In the genomic region with DNA sequence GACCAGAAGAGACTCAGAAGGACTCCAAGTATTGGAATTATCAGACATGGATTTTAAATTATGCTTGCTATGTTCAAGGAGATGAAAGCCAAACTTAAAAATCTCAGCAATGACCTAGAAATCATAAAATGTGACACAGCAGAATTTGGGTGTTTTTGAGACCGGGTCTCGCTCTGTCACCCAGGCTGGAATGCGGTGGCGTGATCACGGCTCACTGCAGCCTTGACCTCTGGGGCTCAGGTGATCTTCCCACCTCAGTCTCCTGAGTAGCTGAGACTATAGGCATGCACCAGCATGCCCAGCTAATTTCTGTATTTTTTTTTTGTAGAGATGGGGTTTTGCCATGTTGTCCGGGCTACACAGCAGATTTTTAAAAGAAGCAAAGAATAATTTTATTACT, we compare ENCODE assay signal across 20 cellular contexts. TPM values are rescaled to one million over a fixed set of nuclear protein-coding genes. Genes with fewer than 3 reads are reported as not detected.
DNase-seq lines count a peak whose midpoint lies in the region; ATAC-seq and TF ChIP-seq lines count a peak whose summit lies in the region.
"Had no signal": no experiment of that assay in that cellular context is flagged by ENCODE, and none has a peak within 500 bp of the region (broad histone marks: within the 10 kb centered on the region; RNA-seq: fewer than 3 reads in every experiment).

No MANE protein-coding gene starts in this region.

- no peak; the same call in 2 of the 3 replicates for ATAC-seq in SK-N-SH treated with all-trans-retinoic acid at 6 μM for 48 hours
- peak; percentile 76 for ATAC-seq in foreskin keratinocyte
- ATAC-seq in GM21423 (IDR thresholded peaks at IDR 0.05; ENCODE audit: unreplicated experiment) = no peak
- ATAC-seq in GM18870 (IDR thresholded peaks at IDR 0.05; ENCODE audit: unreplicated experiment) = no peak
- ATAC-seq: psoas muscle had no signal

- intact Hi-C loops in PC-9 (cut with micrococcal nuclease; ENCODE audit: unreplicated experiment) = loop anchor here (1.0 kb wide), 1 partner anchor 13 kb away; a partner anchor contains a TSS

- H3K36me3 ChIP-seq in SK-N-SH (replicated peaks in 1 of 2; ENCODE audit: control insufficient read depth in 1 of 2, insufficient read depth in 2 of 2, low read length in 1 of 2) = no peaks in the 10 kb centered on the region
- peaks cover 11% of the 10 kb centered on the region; the same call in 1 of the 2 replicates for H3K36me3 ChIP-seq in PC-9 (ENCODE audit: low read depth)
- no peaks in the 10 kb centered on the region for H3K36me3 ChIP-seq in osteoblast (ENCODE audit: insufficient read depth, low read length)
- H3K36me3 ChIP-seq: heart left ventricle, tibial artery had no signal

- TF ChIP-seq RAD21 in SK-N-SH (IDR thresholded peaks at IDR 0.05; ENCODE audit: low read length) = no peak

- 0 out of 2 replicates have a peak, but pooled peaks cover 5% of the 10 kb centered on the region for H4K20me1 ChIP-seq in SK-N-SH (ENCODE audit: insufficient read depth)
- H4K20me1 ChIP-seq in PC-9 (ENCODE audit: insufficient read depth) = no peaks in the 10 kb centered on the region; the same call in 1 of the 2 replicates
- H4K20me1 ChIP-seq in osteoblast (ENCODE audit: insufficient read depth, low read length) = no peaks in the 10 kb centered on the region

- no peak overlapping the region for H3K27ac ChIP-seq in SK-N-SH (ENCODE audit: low read depth in 2 of 2, low read length in 1 of 2)
- H3K27ac ChIP-seq in PC-9 = peak overlapping the region; percentile 95
- peak overlapping the region; percentile 94 for H3K27ac ChIP-seq in foreskin keratinocyte
- H3K27ac ChIP-seq in osteoblast (ENCODE audit: low read depth, low read length) = peak overlapping the region; percentile 60
- H3K27ac ChIP-seq: 22Rv1, heart left ventricle, psoas muscle, tibial artery had no signal

- TF ChIP-seq EP300 in SK-N-SH (IDR thresholded peaks at IDR 0.05; ENCODE audit: borderline replicate concordance in 1 of 2, low read depth in 1 of 2, low read length in 1 of 2) = no peak

- no peak for DNase-seq in SK-N-SH
- DNase-seq in PC-9 = peak; percentile 45 to 58
- DNase-seq in foreskin keratinocyte = peak in 1 of 2 donors; percentile 64
- no peak for DNase-seq in osteoblast (ENCODE audit: insufficient read length, low spot score, missing footprints)
- DNase-seq in activated CD4-positive, alpha-beta T cell treated with anti-CD3 and anti-CD28 coated beads, Interleukin-2, amount 50 U/mL, for 48 hours = no peak
- DNase-seq: activated CD4-positive, alpha-beta T cell treated with anti-CD3 and anti-CD28 coated beads for 4 hours; activated naive CD8-positive, alpha-beta T cell treated with anti-CD3 and anti-CD28 coated beads, Interleukin-2, amount 10 ng/mL, durations not matched to agents 7 days and 5 days; DMS79; heart left ventricle; NCI-H1092 treated with DMSO at 0.1 percent for 48 hours; NCI-H2029; OCI-M1; psoas muscle; stimulated activated CD4-positive, alpha-beta T cell treated with anti-CD3 and anti-CD28 coated beads, Interleukin-2, amount 100 ng/mL, for 48 hours; stimulated activated naive CD4-positive, alpha-beta T cell; tibial artery had no signal

- no peaks in the 10 kb centered on the region for H3K9me3 ChIP-seq in SK-N-SH
- no peaks in the 10 kb centered on the region for H3K9me3 ChIP-seq in PC-9 (ENCODE audit: insufficient read depth, low read depth)
- no peaks in the 10 kb centered on the region for H3K9me3 ChIP-seq in osteoblast (ENCODE audit: low read depth, low read length)
- H3K9me3 ChIP-seq: heart left ventricle, psoas muscle, tibial artery had no signal

- no peak overlapping the region for H3K4me3 ChIP-seq in SK-N-SH (ENCODE audit: low read depth in 2 of 2, low read length in 1 of 2)
- H3K4me3 ChIP-seq in PC-9 = peak overlapping the region; percentile 45
- H3K4me3 ChIP-seq in osteoblast (ENCODE audit: insufficient read depth, low read length) = no peak overlapping the region
- H3K4me3 ChIP-seq: heart left ventricle, psoas muscle, tibial artery had no signal

- 62% methylated on average over 6 of the region's 6 CpGs for WGBS in SK-N-SH (ENCODE audit: low lambda C conversion rate)

- H3K4me1 ChIP-seq in SK-N-SH (ENCODE audit: control insufficient read depth in 1 of 2, insufficient read depth in 2 of 2, low read depth in 1 of 2, low read length in 1 of 2) = no peaks in the 10 kb centered on the region
- H3K4me1 ChIP-seq in PC-9 (replicated peaks; ENCODE audit: insufficient read depth) = peaks cover 46% of the 10 kb centered on the region
- H3K4me1 ChIP-seq in foreskin keratinocyte = peaks cover 42% of the 10 kb centered on the region
- peaks cover 18% of the 10 kb centered on the region for H3K4me1 ChIP-seq in osteoblast (ENCODE audit: insufficient read depth, low read length)
- H3K4me1 ChIP-seq: psoas muscle, tibial artery had no signal

- H3K79me2 ChIP-seq in SK-N-SH (ENCODE audit: insufficient read depth) (peaks cover 31% of the 10 kb centered on the region; the same call in 1 of the 2 replicates), PC-9 (ENCODE audit: low read depth) (peaks cover 92% of the 10 kb centered on the region), osteoblast (ENCODE audit: insufficient read depth, low read length) (peaks cover 21% of the 10 kb centered on the region)

- H3K27me3 ChIP-seq in SK-N-SH (ENCODE audit: insufficient read depth) = no peaks in the 10 kb centered on the region
- H3K27me3 ChIP-seq in PC-9 (ENCODE audit: insufficient read depth, low read depth) = no peaks in the 10 kb centered on the region
- no peaks in the 10 kb centered on the region for H3K27me3 ChIP-seq in foreskin keratinocyte
- H3K27me3 ChIP-seq in osteoblast (ENCODE audit: insufficient read depth, low read length) = no peaks in the 10 kb centered on the region
- H3K27me3 ChIP-seq: heart left ventricle, tibial artery had no signal

- no peaks in the 10 kb centered on the region for H3K9me2 ChIP-seq in SK-N-SH
- H3K9me2 ChIP-seq in PC-9 (ENCODE audit: insufficient read depth) = no peaks in the 10 kb centered on the region

- H3K4me2 ChIP-seq in SK-N-SH (peak overlapping the region; percentile 39; the same call in 1 of the 2 replicates), PC-9 (peak overlapping the region; percentile 77), osteoblast (ENCODE audit: insufficient read depth, low read length) (peak overlapping the region; percentile 63)

- no peak overlapping the region for H3K9ac ChIP-seq in SK-N-SH

- POLR2A ChIA-PET in SK-N-SH (lab: Yijun Ruan, JAX) = no interaction called here
- POLR2A ChIA-PET in PC-9 (lab: Charles Lee; ENCODE audit: unreplicated experiment) = interaction anchor here (0.5 kb wide), 1 partner anchor 19 kb away, joined by 11 read pairs; no protein-coding TSS in a partner anchor

- H2AFZ ChIP-seq in SK-N-SH (ENCODE audit: low read depth) = no peak overlapping the region
- no peak overlapping the region for H2AFZ ChIP-seq in PC-9
- no peak overlapping the region for H2AFZ ChIP-seq in osteoblast (ENCODE audit: low read length)

- TF ChIP-seq CTCF in SK-N-SH (IDR thresholded peaks at IDR 0.05) (no peak), PC-9 (conservative IDR thresholded peaks at IDR 0.05) (no peak), foreskin keratinocyte (conservative IDR thresholded peaks at IDR 0.05) (no peak), osteoblast (IDR thresholded peaks at IDR 0.05; ENCODE audit: extremely low read depth, low read depth, low read length) (no peak)

- BruUV-seq in PC-9 (replicated peaks; lab: Mats Ljungman, UMichigan) = no TSS peak

- H3F3A ChIP-seq in SK-N-SH (replicated peaks; ENCODE audit: insufficient read depth) (no peaks in the 10 kb centered on the region), PC-9 (ENCODE audit: insufficient read depth, low read depth) (peaks cover 32% of the 10 kb centered on the region)

- CTCF ChIA-PET in SK-N-SH (lab: Yijun Ruan, JAX) (interaction anchor here (0.7 kb wide), 1 partner anchor 107 kb away, joined by 3 read pairs; no protein-coding TSS in a partner anchor), PC-9 (lab: Charles Lee) (no interaction called here)

TF ChIP-seq in SK-N-SH, 30 proteins besides CTCF, POLR2A, EP300 and RAD21 (continues in another document):
- TF ChIP-seq FOXM1 (IDR thresholded peaks at IDR 0.05; ENCODE audit: low read depth) (no peak), TCF12 (IDR thresholded peaks at IDR 0.05) (no peak), MEF2A (IDR thresholded peaks at IDR 0.05; ENCODE audit: borderline replicate concordance, low read depth) (no peak), YY1 (IDR thresholded peaks at IDR 0.05; ENCODE audit: low read depth) (no peak), NFIC (IDR thresholded peaks at IDR 0.05; ENCODE audit: borderline replicate concordance) (no peak), POLR2AphosphoS5 (IDR thresholded peaks at IDR 0.05; ENCODE audit: low read depth, low read length) (no peak), SIN3A (IDR thresholded peaks at IDR 0.05; ENCODE audit: borderline replicate concordance, low read depth, low read length) (no peak), GABPA (IDR thresholded peaks at IDR 0.05; ENCODE audit: low read depth) (no peak), GATA2 (CRISPR knock-in tag; IDR thresholded peaks at IDR 0.05) (no peak)
- TF ChIP-seq, protein P1, sequence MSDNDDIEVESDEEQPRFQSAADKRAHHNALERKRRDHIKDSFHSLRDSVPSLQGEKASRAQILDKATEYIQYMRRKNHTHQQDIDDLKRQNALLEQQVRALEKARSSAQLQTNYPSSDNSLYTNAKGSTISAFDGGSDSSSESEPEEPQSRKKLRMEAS (IDR thresholded peaks at IDR 0.05; ENCODE audit: low read depth) = no peak

TF ChIP-seq in SK-N-SH treated with all-trans-retinoic acid at 6 μM for 48 hours, 23 proteins besides CTCF, POLR2A, EP300 and RAD21 (continues in another document):
- TF ChIP-seq TOX (CRISPR knock-in tag; IDR thresholded peaks at IDR 0.05; ENCODE audit: borderline replicate concordance) (no peak), ISL1 (CRISPR knock-in tag; IDR thresholded peaks at IDR 0.05) (no peak), TCF4 (CRISPR knock-in tag; IDR thresholded peaks at IDR 0.05; ENCODE audit: borderline replicate concordance) (no peak)
- TF ChIP-seq, protein P2, sequence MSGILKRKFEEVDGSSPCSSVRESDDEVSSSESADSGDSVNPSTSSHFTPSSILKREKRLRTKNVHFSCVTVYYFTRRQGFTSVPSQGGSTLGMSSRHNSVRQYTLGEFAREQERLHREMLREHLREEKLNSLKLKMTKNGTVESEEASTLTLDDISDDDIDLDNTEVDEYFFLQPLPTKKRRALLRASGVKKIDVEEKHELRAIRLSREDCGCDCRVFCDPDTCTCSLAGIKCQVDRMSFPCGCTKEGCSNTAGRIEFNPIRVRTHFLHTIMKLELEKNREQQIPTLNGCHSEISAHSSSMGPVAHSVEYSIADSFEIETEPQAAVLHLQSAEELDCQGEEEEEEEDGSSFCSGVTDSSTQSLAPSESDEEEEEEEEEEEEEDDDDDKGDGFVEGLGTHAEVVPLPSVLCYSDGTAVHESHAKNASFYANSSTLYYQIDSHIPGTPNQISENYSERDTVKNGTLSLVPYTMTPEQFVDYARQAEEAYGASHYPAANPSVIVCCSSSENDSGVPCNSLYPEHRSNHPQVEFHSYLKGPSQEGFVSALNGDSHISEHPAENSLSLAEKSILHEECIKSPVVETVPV (CRISPR knock-in tag; IDR thresholded peaks at IDR 0.05) = no peak

RNA-seq across cellular contexts. Expression of a gene that starts 12.7 kb away (rescaled TPM):
- polyA plus RNA-seq in SK-N-SH (2012; rRNA removed) = 9.2 and 13.1 TPM in 2 replicates
- 11.8 and 12.5 TPM in 2 replicates for polyA plus RNA-seq in SK-N-SH (2012; cell fraction: cytosol; rRNA removed)
- 8.1 and 17.8 TPM in 2 replicates for polyA plus RNA-seq in SK-N-SH (2012; cell fraction: nucleus; rRNA removed)
- total RNA-seq in PC-9 (2021) = 46.7 and 50.8 TPM in 2 replicates
- 19.2 and 21.3 TPM in 2 replicates for total RNA-seq in foreskin keratinocyte
- polyA plus RNA-seq in foreskin keratinocyte = 4.3 and 4.7 TPM in 2 replicates
- total RNA-seq in osteoblast = 15.2 and 16.2 TPM in 2 replicates

Comparison
In these comparisons a context has a peak if more than half of its experiments do, and no peak if none do; other contexts are left out.
1. DNase-seq: peak in PC-9 (2 of 2); none in SK-N-SH (single experiment), osteoblast (single experiment) and activated CD4-positive, alpha-beta T cell treated with anti-CD3 and anti-CD28 coated beads, Interleukin-2, amount 50 U/mL, for 48 hours (0 of 2).
2. H3K27ac ChIP-seq: peak in PC-9 (single experiment), foreskin keratinocyte (single experiment) and osteoblast (single experiment); none in SK-N-SH (0 of 2).
3. Peak in every context shown above with its lines, with median percentiles within 50 percentile points of each other: H3K4me2 ChIP-seq.